ENCODE assay signal across 13 cellular contexts in genomic region chr7:51376420-51377092, GRCh38. TPM values are rescaled to one million over a fixed set of nuclear protein-coding genes. Genes with fewer than 3 reads are reported as not detected.
DNase-seq lines count a peak whose midpoint lies in the region; ATAC-seq and TF ChIP-seq lines count a peak whose summit lies in the region.
"Had no signal": no experiment of that assay in that cellular context is flagged by ENCODE, and none has a peak within 500 bp of the region (broad histone marks: within the 10 kb centered on the region; RNA-seq: fewer than 3 reads in every experiment).

No MANE protein-coding gene starts in this region.

- intact Hi-C loops in posterior vena cava (cut with DNase I), result no loop called here
- intact Hi-C loops in posterior cingulate gyrus (cut with DNase I), result no loop called here

- TF ChIP-seq CTCF in LNCaP clone FGC (IDR thresholded peaks at IDR 0.05; ENCODE audit: control insufficient read depth, extremely low read depth, insufficient read depth), result no peak
- no peak for TF ChIP-seq CTCF in kidney epithelial cell (IDR thresholded peaks at IDR 0.05; ENCODE audit: insufficient read depth, low read length, poor library complexity, severe bottlenecking)

- no peaks in the 10 kb centered on the region for H3K36me3 ChIP-seq in kidney epithelial cell (ENCODE audit: control insufficient read depth, insufficient read depth, low read length)
- H3K36me3 ChIP-seq: adrenal gland, neutrophil had no signal

- H3K4me3 ChIP-seq in LNCaP clone FGC (ENCODE audit: low read depth, low read length) (no peak overlapping the region), kidney epithelial cell (ENCODE audit: low read depth, low read length) (no peak overlapping the region)
- H3K4me3 ChIP-seq: adrenal gland had no signal

- no peaks in the 10 kb centered on the region for H3K27me3 ChIP-seq in kidney epithelial cell (ENCODE audit: control insufficient read depth, insufficient read depth, low read length)
- H3K27me3 ChIP-seq: adrenal gland, neutrophil had no signal

- peak; percentile 34 for DNase-seq in CMK (ENCODE audit: low read depth)
- peak; percentile 71 for DNase-seq in LNCaP clone FGC (ENCODE audit: low read depth)
- DNase-seq in SW480 (ENCODE audit: low spot score), result peak; percentile 71
- DNase-seq in kidney epithelial cell (ENCODE audit: low read depth), result peak; percentile 43
- DNase-seq in posterior vena cava (ENCODE audit: low spot score), result no peak
- no peak for DNase-seq in HuH-7.5 (ENCODE audit: low spot score)
- DNase-seq in posterior cingulate gyrus, result no peak
- DNase-seq: AML-193, islet precursor cell, NCI-H446 had no signal

- no peak for ATAC-seq in HG02610 (IDR thresholded peaks at IDR 0.05; ENCODE audit: unreplicated experiment)

RNA-seq across cellular contexts. Expression of gene COBL, which starts 59.9 kb away (rescaled TPM):
- total RNA-seq in kidney epithelial cell, result 6.4 and 7.1 TPM in 2 replicates
- under 1 TPM; 0.46 to 0.67 TPM for total RNA-seq in posterior vena cava

Comparison
In these comparisons a context has a peak if more than half of its experiments do, and no peak if none do; other contexts are left out.
1. DNase-seq: peak in CMK (single experiment), LNCaP clone FGC (single experiment), SW480 (single experiment) and kidney epithelial cell (single experiment); none in posterior vena cava (single experiment), HuH-7.5 (single experiment) and posterior cingulate gyrus (0 of 10).